1 cellular context compared by ENCODE assay signal in genomic region chr6:107868867-107869611, GRCh38.
TF ChIP-seq lines count a peak whose summit lies in the region.

No MANE protein-coding gene starts in this region.

TF ChIP-seq in GM12878, 131 proteins besides CTCF, POLR2A, EP300 and RAD21:
- TF ChIP-seq MTA2 (IDR thresholded peaks at IDR 0.05; ENCODE audit: low read depth) (peak; percentile 86), CUX1 (IDR thresholded peaks at IDR 0.05; ENCODE audit: insufficient replicate concordance, low read depth, low read length) (peak; percentile 68), HCFC1 (IDR thresholded peaks at IDR 0.05; ENCODE audit: low read length) (no peak), HDAC2 (IDR thresholded peaks at IDR 0.05) (no peak)
